In genomic region chr18:48846423-48846932, GRCh38 we compare ENCODE assay signal across 21 cellular contexts.
DNase-seq lines count a peak whose midpoint lies in the region; ATAC-seq, FAIRE-seq and TF ChIP-seq lines count a peak whose summit lies in the region.
"Had no signal": no experiment of that assay in that cellular context is flagged by ENCODE, and none has a peak within 500 bp of the region (broad histone marks: within the 10 kb centered on the region; RNA-seq: fewer than 3 reads in every experiment).

No MANE protein-coding gene starts in this region.

- FAIRE-seq in GM12891 (lab: Jason Lieb, UNC) (peak; percentile 72), H1 (lab: Jason Lieb, UNC) (no peak)
- FAIRE-seq: D721Med, GM12878, GM18507, H54 had no signal

- no peak overlapping the region for H2BK12ac ChIP-seq in H1 (ENCODE audit: low read depth, low read length)
- H2BK12ac ChIP-seq in neuronal stem cell (ENCODE audit: low read length): no peak overlapping the region

- peaks cover 10% of the 10 kb centered on the region; the same call in 1 of the 2 replicates for H3K4me1 ChIP-seq in IMR-90 (ENCODE audit: control insufficient read depth, insufficient read depth, low read length)
- peaks cover 0 to 32% (median 18%) of the 10 kb centered on the region in 4 experiments; a peak in 6 of 7 replicates for H3K4me1 ChIP-seq in H1 (replicated peaks in 1 of 4; ENCODE audit: control insufficient read depth in 3 of 4, insufficient read depth in 4 of 4, low read length in 3 of 4)
- peaks cover 31 to 50% of the 10 kb centered on the region in 2 donors for H3K4me1 ChIP-seq in neuronal stem cell (ENCODE audit: control insufficient read depth in 2 of 2, insufficient read depth in 1 of 2, low read depth in 1 of 2, low read length in 2 of 2)

- no peaks in the 10 kb centered on the region for H3K9me3 ChIP-seq in IMR-90 (ENCODE audit: control insufficient read depth, insufficient read depth, low read length)
- no peaks in the 10 kb centered on the region for H3K9me3 ChIP-seq in H1 (ENCODE audit: insufficient read depth in 2 of 2, low read depth in 1 of 2, low read length in 1 of 2)
- no peaks in the 10 kb centered on the region for H3K9me3 ChIP-seq in neuronal stem cell (replicated peaks in 1 of 2; ENCODE audit: control insufficient read depth in 2 of 2, insufficient read depth in 1 of 2, low read depth in 1 of 2, low read length in 2 of 2)
- H3K9me3 ChIP-seq: BLaER1, HAP-1 had no signal

- H3K56ac ChIP-seq in IMR-90 (ENCODE audit: extremely low read depth, insufficient read depth, low read length) (no peak overlapping the region), H1 (replicated peaks; ENCODE audit: insufficient read length, low read depth, low read length) (peak overlapping the region; percentile 93)

- H3K79me2 ChIP-seq in H1 (ENCODE audit: control insufficient read depth in 1 of 2, insufficient read depth in 2 of 2, low read length in 2 of 2): no peaks in the 10 kb centered on the region

- no peak for TF ChIP-seq RAD21 in IMR-90 (IDR thresholded peaks at IDR 0.05; ENCODE audit: low read length)
- TF ChIP-seq RAD21 in H1 (IDR thresholded peaks at IDR 0.05 in 1 of 2, conservative IDR thresholded peaks at IDR 0.05 in 1 of 2; ENCODE audit: low read depth in 2 of 2, low read length in 2 of 2): no peak

- TF ChIP-seq EP300 in H1 (IDR thresholded peaks at IDR 0.05; ENCODE audit: borderline replicate concordance in 1 of 2, low read depth in 2 of 2, low read length in 2 of 2): no peak

- H3K4me3 ChIP-seq in IMR-90 (ENCODE audit: insufficient read depth, low read depth, low read length) (no peak overlapping the region), H1 (ENCODE audit: extremely low read depth in 1 of 4, insufficient read depth in 2 of 4, low read depth in 3 of 4, low read length in 4 of 4) (no peak overlapping the region), neuronal stem cell (ENCODE audit: low read length in 2 of 2) (no peak overlapping the region)
- H3K4me3 ChIP-seq: BLaER1, GM12878, GM23338, HAP-1 had no signal

- H3K36me3 ChIP-seq in IMR-90 (ENCODE audit: control insufficient read depth, insufficient read depth, low read length) (peaks cover 10% of the 10 kb centered on the region; the same call in 1 of the 2 replicates), H1 (ENCODE audit: control insufficient read depth in 2 of 4, insufficient read depth in 4 of 4, low read length in 3 of 4) (no peaks in the 10 kb centered on the region), neuronal stem cell (replicated peaks in 1 of 2; ENCODE audit: control insufficient read depth in 2 of 2, insufficient read depth in 2 of 2, low read length in 2 of 2) (no peaks in the 10 kb centered on the region)
- H3K36me3 ChIP-seq: BLaER1, HAP-1 had no signal

- H3K79me1 ChIP-seq in IMR-90 (ENCODE audit: low read depth in 1 of 2, low read length in 2 of 2) (peaks cover 19 to 63% of the 10 kb centered on the region in 2 experiments), H1 (ENCODE audit: low read depth, low read length) (no peaks in the 10 kb centered on the region), neuronal stem cell (ENCODE audit: low read depth, low read length) (no peaks in the 10 kb centered on the region)

- H3K4me2 ChIP-seq in IMR-90 (ENCODE audit: low read depth, low read length) (no peak overlapping the region), H1 (ENCODE audit: insufficient read depth in 1 of 2, low read depth in 2 of 2, low read length in 2 of 2) (no peak overlapping the region), neuronal stem cell (ENCODE audit: insufficient read depth, low read length, poor library complexity, severe bottlenecking) (no peak overlapping the region)
- H3K4me2 ChIP-seq: BLaER1, GM23338 had no signal

- H4K5ac ChIP-seq in IMR-90 (ENCODE audit: low read depth, low read length) (no peak overlapping the region), H1 (ENCODE audit: insufficient read length, low read depth, low read length) (no peak overlapping the region)

- ATAC-seq in IMR-90 (ENCODE audit: low read depth) (no peak), HG02852 (IDR thresholded peaks at IDR 0.05; ENCODE audit: unreplicated experiment) (no peak)
- ATAC-seq: GM12878, GM23338 had no signal

- H2AFZ ChIP-seq in IMR-90 (replicated peaks; ENCODE audit: low read length, poor library complexity) (no peak overlapping the region), H1 (ENCODE audit: low read length) (no peak overlapping the region), neuronal stem cell (ENCODE audit: low read length) (no peak overlapping the region)
- H2AFZ ChIP-seq: GM23338 had no signal

- POLR2A ChIA-PET in IMR-90 (lab: Charles Lee; ENCODE audit: unreplicated experiment) (no interaction called here), H1 (lab: Charles Lee; ENCODE audit: partially characterized antibody) (no interaction called here)

- CTCF ChIA-PET in IMR-90 (lab: Yijun Ruan, JAX) (no interaction called here), H1 (lab: Charles Lee; ENCODE audit: partially characterized antibody) (interaction anchor here (1.6 to 2.0 kb wide), 2 partner anchors 13 to 49 kb away, joined by 3 to 4 read pairs; no protein-coding TSS in a partner anchor)

- no peak overlapping the region for H2BK20ac ChIP-seq in IMR-90 (ENCODE audit: low read depth, low read length)
- no peak overlapping the region for H2BK20ac ChIP-seq in H1 (ENCODE audit: low read length)

- H4K8ac ChIP-seq in IMR-90 (ENCODE audit: low read depth in 2 of 2, low read length in 2 of 2) (no peak overlapping the region), H1 (ENCODE audit: extremely low read depth, insufficient read depth, low read length) (no peak overlapping the region), neuronal stem cell (ENCODE audit: low read depth, low read length) (no peak overlapping the region)

- H3K14ac ChIP-seq in IMR-90 (replicated peaks; ENCODE audit: low read depth, low read length) (no peak overlapping the region), H1 (ENCODE audit: insufficient read length) (no peak overlapping the region), neuronal stem cell (ENCODE audit: low read length) (no peak overlapping the region)

- H3K27me3 ChIP-seq in IMR-90 (ENCODE audit: control insufficient read depth, insufficient read depth, low read length) (no peaks in the 10 kb centered on the region), H1 (replicated peaks in 1 of 4; ENCODE audit: control insufficient read depth in 3 of 4, extremely low read depth in 1 of 4, insufficient read depth in 3 of 4, low read length in 3 of 4) (no peaks in the 10 kb centered on the region), neuronal stem cell (ENCODE audit: control insufficient read depth in 3 of 3, insufficient read depth in 3 of 3, low read depth in 1 of 3, low read length in 3 of 3) (no peaks in the 10 kb centered on the region)
- H3K27me3 ChIP-seq: BLaER1 had no signal

- H4K91ac ChIP-seq in IMR-90 (ENCODE audit: insufficient read depth, low read depth, low read length): no peak overlapping the region
- H4K91ac ChIP-seq in H1 (replicated peaks; ENCODE audit: insufficient read length, low read length): no peak overlapping the region
- H4K91ac ChIP-seq in neuronal stem cell (ENCODE audit: low read depth, low read length, poor library complexity): no peak overlapping the region

- DNase-seq in GM12891 (ENCODE audit: insufficient read length, low spot score) (no peak), IMR-90 (no peak), H1 (ENCODE audit: low read depth in 1 of 2, low spot score in 2 of 2) (no peak), neuronal stem cell (ENCODE audit: low spot score) (no peak), AG08396 (ENCODE audit: low spot score) (no peak)
- no peak for DNase-seq in central memory CD4-positive, alpha-beta T cell
- DNase-seq: CD4-positive, CD25-positive, alpha-beta regulatory T cell; CD8-positive, alpha-beta memory T cell; DMS 273 treated with DMSO at 0.1 percent for 48 hours; DMS79; EL; GDM1 had no signal

- peaks cover 6% of the 10 kb centered on the region; the same call in 1 of the 2 replicates for H3K23me2 ChIP-seq in H1 (ENCODE audit: low read depth, low read length)

- TF ChIP-seq CTCF in IMR-90 (conservative IDR thresholded peaks at IDR 0.05; ENCODE audit: low read depth, low read length) (no peak), H1 (IDR thresholded peaks at IDR 0.05; ENCODE audit: control extremely low read depth in 1 of 3, insufficient read depth in 1 of 3, low read depth in 1 of 3, low read length in 3 of 3) (no peak)

- intact Hi-C loops in IMR-90 (cut with micrococcal nuclease): no loop called here

- peaks cover 9% of the 10 kb centered on the region for H3K9me1 ChIP-seq in IMR-90 (ENCODE audit: insufficient read depth, low read length)

- H3K23ac ChIP-seq in IMR-90 (ENCODE audit: low read depth, low read length) (no peak overlapping the region), H1 (ENCODE audit: insufficient read length) (no peak overlapping the region), neuronal stem cell (ENCODE audit: low read depth, low read length, poor library complexity) (no peak overlapping the region)

- H3K9ac ChIP-seq in IMR-90 (ENCODE audit: low read depth, low read length) (no peak overlapping the region), H1 (replicated peaks in 1 of 4; ENCODE audit: extremely low read depth in 1 of 4, low read depth in 3 of 4, low read length in 3 of 4) (no peak overlapping the region), neuronal stem cell (ENCODE audit: low read depth, low read length, poor library complexity) (peak overlapping the region; percentile 26)
- H3K9ac ChIP-seq: BLaER1 had no signal

- WGBS in IMR-90 (ENCODE audit: extremely low coverage in 2 of 2, insufficient read length in 1 of 2), 2 experiments: 100% methylated on average over 1 to 2 of the region's 2 CpGs
- 85% methylated on average over 2 of the region's 2 CpGs; no CpG with 5 or more reads in 1 of the 2 experiments for WGBS in H1 (ENCODE audit: extremely low coverage in 1 of 2, insufficient coverage in 1 of 2, insufficient read length in 1 of 2, insufficient replicate concordance in 2 of 2, low coverage in 1 of 2, low lambda C conversion rate in 2 of 2, missing lambda C conversion rate in 1 of 2), 2 experiments
- WGBS in neuronal stem cell (ENCODE audit: extremely low coverage in 2 of 2, insufficient read length in 2 of 2, insufficient replicate concordance in 1 of 2), 2 donors: 100% methylated on average over 1 of the region's 2 CpGs; no CpG with 5 or more reads in 1 of the 2 donors

- in situ Hi-C loops in IMR-90 (cut with MboI; ENCODE audit: low sequenced_read_pairs): no loop called here

- no TSS peak for BruUV-seq in IMR-90 (replicated peaks; lab: Mats Ljungman, UMichigan)

- H3K18ac ChIP-seq in IMR-90 (ENCODE audit: low read depth, low read length): no peak overlapping the region
- no peak overlapping the region for H3K18ac ChIP-seq in H1 (ENCODE audit: extremely low read depth, low read length)
- no peak overlapping the region for H3K18ac ChIP-seq in neuronal stem cell (ENCODE audit: low read length)

- H2BK5ac ChIP-seq in IMR-90 (ENCODE audit: low read depth, low read length, poor library complexity, severe bottlenecking) (peak overlapping the region; percentile 59), H1 (ENCODE audit: low read depth, low read length) (no peak overlapping the region), neuronal stem cell (ENCODE audit: low read length) (no peak overlapping the region)

- no peak overlapping the region for H2AK5ac ChIP-seq in IMR-90 (ENCODE audit: low read depth, low read length)
- H2AK5ac ChIP-seq in H1 (ENCODE audit: low read depth, low read length): no peak overlapping the region
- no peak overlapping the region for H2AK5ac ChIP-seq in neuronal stem cell (ENCODE audit: low read depth, low read length)

- TF ChIP-seq POLR2A in GM12891 (IDR thresholded peaks at IDR 0.05; ENCODE audit: low read depth, low read length): no peak
- TF ChIP-seq POLR2A in IMR-90 (IDR thresholded peaks at IDR 0.05; ENCODE audit: low read depth, low read length): no peak
- no peak for TF ChIP-seq POLR2A in H1 (IDR thresholded peaks at IDR 0.05; ENCODE audit: control extremely low read depth in 1 of 2, low read depth in 2 of 2, low read length in 2 of 2)

- H3K27ac ChIP-seq in IMR-90 (ENCODE audit: insufficient read depth, low read length) (no peak overlapping the region), H1 (ENCODE audit: low read depth, low read length) (no peak overlapping the region), neuronal stem cell (replicated peaks; ENCODE audit: low read length) (no peak overlapping the region)
- H3K27ac ChIP-seq: BLaER1, C4-2B had no signal

- H2BK120ac ChIP-seq in IMR-90 (ENCODE audit: low read depth, low read length) (no peak overlapping the region), H1 (replicated peaks; ENCODE audit: low read depth, low read length) (no peak overlapping the region), neuronal stem cell (ENCODE audit: low read depth, low read length) (no peak overlapping the region)

- H3K4ac ChIP-seq in IMR-90 (ENCODE audit: low read depth, low read length) (no peak overlapping the region), H1 (replicated peaks; ENCODE audit: insufficient read length, low read depth, low read length) (no peak overlapping the region), neuronal stem cell (ENCODE audit: low read length) (no peak overlapping the region)

- H2BK15ac ChIP-seq in IMR-90 (ENCODE audit: low read depth, low read length): no peak overlapping the region
- no peak overlapping the region for H2BK15ac ChIP-seq in H1 (ENCODE audit: low read length)
- no peak overlapping the region for H2BK15ac ChIP-seq in neuronal stem cell (ENCODE audit: low read length)

- H4K20me1 ChIP-seq in IMR-90 (ENCODE audit: insufficient read depth, low read length): peaks cover 11% of the 10 kb centered on the region
- H4K20me1 ChIP-seq in H1 (replicated peaks in 1 of 2; ENCODE audit: control insufficient read depth in 1 of 2, insufficient read depth in 2 of 2, low read length in 2 of 2): no peaks in the 10 kb centered on the region
- H4K20me1 ChIP-seq: BLaER1 had no signal

- dilution Hi-C loops in IMR-90 (cut with HindIII; ENCODE audit: low sequenced_read_pairs, unreplicated experiment): no loop called here

- H2AK9ac ChIP-seq in IMR-90 (replicated peaks; ENCODE audit: low read depth, low read length, poor library complexity): no peak overlapping the region
